In genomic region chr2:173347305-173348168, GRCh38 we compare ENCODE assay signal across 17 cellular contexts. TPM values are rescaled to one million over a fixed set of nuclear protein-coding genes. Genes with fewer than 3 reads are reported as not detected.
A peak's percentile ranks its signal among the peaks of the same experiment; 100 is the strongest.
DNase-seq lines count a peak whose midpoint lies in the region; ATAC-seq and TF ChIP-seq lines count a peak whose summit lies in the region.
"Had no signal": no experiment of that assay in that cellular context is flagged by ENCODE, and none has a peak within 500 bp of the region (broad histone marks: within the 10 kb centered on the region; RNA-seq: fewer than 3 reads in every experiment).

No MANE protein-coding gene starts in this region.

- no peak for TF ChIP-seq POLR2A in IMR-90 (IDR thresholded peaks at IDR 0.05; ENCODE audit: low read depth, low read length)

- no peak overlapping the region for H2AFZ ChIP-seq in IMR-90 (replicated peaks; ENCODE audit: low read length, poor library complexity)

- H2BK20ac ChIP-seq in IMR-90 (ENCODE audit: low read depth, low read length): no peak overlapping the region

- H3K9me3 ChIP-seq in IMR-90 (ENCODE audit: control insufficient read depth, insufficient read depth, low read length): no peaks in the 10 kb centered on the region; the same call in 1 of the 2 replicates
- no peaks in the 10 kb centered on the region for H3K9me3 ChIP-seq in upper lobe of right lung

- H3K79me2 ChIP-seq in mesendoderm (ENCODE audit: control insufficient read depth, insufficient read depth, low read length): no peaks in the 10 kb centered on the region

- H2BK120ac ChIP-seq in IMR-90 (ENCODE audit: low read depth, low read length) (no peak overlapping the region), mesendoderm (ENCODE audit: low read depth, low read length) (no peak overlapping the region)

- TF ChIP-seq CTCF in IMR-90 (conservative IDR thresholded peaks at IDR 0.05; ENCODE audit: low read depth, low read length): no peak
- no peak for TF ChIP-seq CTCF in upper lobe of right lung (IDR thresholded peaks at IDR 0.05)

- H3K23ac ChIP-seq in IMR-90 (ENCODE audit: low read depth, low read length) (no peak overlapping the region), mesendoderm (ENCODE audit: low read length) (no peak overlapping the region)

- H3K4me2 ChIP-seq in IMR-90 (ENCODE audit: low read depth, low read length) (no peak overlapping the region), mesendoderm (ENCODE audit: low read length) (no peak overlapping the region)
- H3K4me2 ChIP-seq: BLaER1 treated with 17β-estradiol and CSF1 and Interleukin-3, amounts not matched to agents 10 nM and 100 nM; smooth muscle cell had no signal

- CTCF ChIA-PET in IMR-90 (lab: Yijun Ruan, JAX): no interaction called here

- no TSS peak for BruUV-seq in IMR-90 (replicated peaks; lab: Mats Ljungman, UMichigan)

- H3K56ac ChIP-seq in IMR-90 (ENCODE audit: extremely low read depth, insufficient read depth, low read length): no peak overlapping the region
- H3K56ac ChIP-seq in mesendoderm (ENCODE audit: low read length): no peak overlapping the region

- H4K20me1 ChIP-seq in IMR-90 (ENCODE audit: insufficient read depth, low read length): no peaks in the 10 kb centered on the region
- H4K20me1 ChIP-seq: BLaER1 treated with 17β-estradiol and CSF1 and Interleukin-3, amounts not matched to agents 10 nM and 100 nM had no signal

- peaks cover 7% of the 10 kb centered on the region for H3K27me3 ChIP-seq in IMR-90 (ENCODE audit: control insufficient read depth, insufficient read depth, low read length)
- H3K27me3 ChIP-seq in mesendoderm (ENCODE audit: insufficient read depth, low read length, poor library complexity): no peaks in the 10 kb centered on the region
- peaks cover 18% of the 10 kb centered on the region for H3K27me3 ChIP-seq in upper lobe of right lung
- H3K27me3 ChIP-seq: BLaER1 treated with 17β-estradiol and CSF1 and Interleukin-3, amounts not matched to agents 10 nM and 100 nM had no signal

- in situ Hi-C loops in IMR-90 (cut with MboI; ENCODE audit: low sequenced_read_pairs): no loop called here

- DNase-seq in IMR-90 (no peak), NCI-H2227 (lab: John Stamatoyannopoulos, UW; ENCODE audit: unreplicated experiment) (peak; percentile 94), mesendoderm (peak; percentile 43), upper lobe of right lung (no peak), AG20443 (ENCODE audit: low spot score) (no peak)
- no peak for DNase-seq in activated naive CD4-positive, alpha-beta T cell (lab: John Stamatoyannopoulos, UW)
- DNase-seq: activated CD4-positive, alpha-beta T cell treated with anti-CD3 and anti-CD28 coated beads for 48 hours; GDM1; mesenchymal stem cell; MM.1S; occipital lobe; T-helper 1 cell had no signal

- H4K91ac ChIP-seq in IMR-90 (ENCODE audit: insufficient read depth, low read depth, low read length): no peak overlapping the region

- H3K4ac ChIP-seq in IMR-90 (ENCODE audit: low read depth, low read length): no peak overlapping the region
- no peak overlapping the region for H3K4ac ChIP-seq in mesendoderm (ENCODE audit: low read depth, low read length)

- H2AK5ac ChIP-seq in IMR-90 (ENCODE audit: low read depth, low read length) (no peak overlapping the region), mesendoderm (ENCODE audit: low read length) (no peak overlapping the region)

- H3K36me3 ChIP-seq in IMR-90 (ENCODE audit: control insufficient read depth, insufficient read depth, low read length): no peaks in the 10 kb centered on the region
- no peaks in the 10 kb centered on the region for H3K36me3 ChIP-seq in mesendoderm (ENCODE audit: control insufficient read depth, insufficient read depth, low read length)
- H3K36me3 ChIP-seq in upper lobe of right lung: no peaks in the 10 kb centered on the region

- H3K27ac ChIP-seq in IMR-90 (ENCODE audit: insufficient read depth, low read length) (no peak overlapping the region), mesendoderm (ENCODE audit: low read depth, low read length) (no peak overlapping the region), upper lobe of right lung (no peak overlapping the region)
- H3K27ac ChIP-seq: BLaER1 treated with 17β-estradiol and CSF1 and Interleukin-3, amounts not matched to agents 10 nM and 100 nM had no signal

- no CpG with 5 or more reads among the region's 8 CpGs for WGBS in IMR-90 (ENCODE audit: extremely low coverage in 2 of 2, insufficient read length in 1 of 2), 2 experiments
- WGBS in mesendoderm (ENCODE audit: extremely low coverage, insufficient coverage, low lambda C conversion rate): no CpG with 5 or more reads among the region's 8 CpGs

- H3K79me1 ChIP-seq in IMR-90 (ENCODE audit: low read depth in 1 of 2, low read length in 2 of 2) (no peaks in the 10 kb centered on the region), mesendoderm (ENCODE audit: low read length) (no peaks in the 10 kb centered on the region)

- no peaks in the 10 kb centered on the region for H3K9me1 ChIP-seq in IMR-90 (ENCODE audit: insufficient read depth, low read length)

- TF ChIP-seq RAD21 in IMR-90 (IDR thresholded peaks at IDR 0.05; ENCODE audit: low read length): no peak

- H2BK15ac ChIP-seq in IMR-90 (ENCODE audit: low read depth, low read length) (no peak overlapping the region), mesendoderm (replicated peaks; ENCODE audit: low read depth) (no peak overlapping the region)

- H3K9ac ChIP-seq in IMR-90 (ENCODE audit: low read depth, low read length): no peak overlapping the region
- H3K9ac ChIP-seq in mesendoderm (ENCODE audit: low read length): no peak overlapping the region
- H3K9ac ChIP-seq: BLaER1 treated with 17β-estradiol and CSF1 and Interleukin-3, amounts not matched to agents 10 nM and 100 nM had no signal

- H2BK5ac ChIP-seq in IMR-90 (ENCODE audit: low read depth, low read length, poor library complexity, severe bottlenecking) (no peak overlapping the region), mesendoderm (ENCODE audit: low read length) (peak overlapping the region; percentile 55)

- ATAC-seq in GM19395 (IDR thresholded peaks at IDR 0.05; ENCODE audit: unreplicated experiment) (peak; percentile 59), IMR-90 (ENCODE audit: low read depth) (no peak), upper lobe of right lung (no peak), HG02763 (IDR thresholded peaks at IDR 0.05; ENCODE audit: unreplicated experiment) (no peak)
- ATAC-seq: Panc1 had no signal

- no peak overlapping the region for H2AK9ac ChIP-seq in IMR-90 (replicated peaks; ENCODE audit: low read depth, low read length, poor library complexity)

- H3K18ac ChIP-seq in IMR-90 (ENCODE audit: low read depth, low read length) (no peak overlapping the region), mesendoderm (ENCODE audit: low read length) (no peak overlapping the region)

- H3K4me1 ChIP-seq in IMR-90 (ENCODE audit: control insufficient read depth, insufficient read depth, low read length) (no peaks in the 10 kb centered on the region), mesendoderm (ENCODE audit: control insufficient read depth, low read depth, low read length) (no peaks in the 10 kb centered on the region), upper lobe of right lung (no peaks in the 10 kb centered on the region)

- H4K5ac ChIP-seq in IMR-90 (ENCODE audit: low read depth, low read length): no peak overlapping the region
- no peak overlapping the region for H4K5ac ChIP-seq in mesendoderm (ENCODE audit: low read length)

- dilution Hi-C loops in IMR-90 (cut with HindIII; ENCODE audit: low sequenced_read_pairs, unreplicated experiment): no loop called here

- intact Hi-C loops in IMR-90 (cut with micrococcal nuclease): no loop called here
- intact Hi-C loops in upper lobe of right lung (cut with DNase I): no loop called here

- POLR2A ChIA-PET in IMR-90 (lab: Charles Lee; ENCODE audit: unreplicated experiment): no interaction called here

- H3K4me3 ChIP-seq in IMR-90 (ENCODE audit: insufficient read depth, low read depth, low read length): no peak overlapping the region
- H3K4me3 ChIP-seq in mesendoderm (ENCODE audit: low read length): no peak overlapping the region
- H3K4me3 ChIP-seq in upper lobe of right lung: no peak overlapping the region
- H3K4me3 ChIP-seq: BLaER1 treated with 17β-estradiol and CSF1 and Interleukin-3, amounts not matched to agents 10 nM and 100 nM; smooth muscle cell had no signal

- no peak overlapping the region for H3K14ac ChIP-seq in IMR-90 (replicated peaks; ENCODE audit: low read depth, low read length)

- H4K8ac ChIP-seq in IMR-90 (ENCODE audit: low read depth in 2 of 2, low read length in 2 of 2) (no peak overlapping the region), mesendoderm (ENCODE audit: low read depth, low read length) (no peak overlapping the region)

TF ChIP-seq in IMR-90, 13 proteins besides CTCF, POLR2A, EP300 and RAD21 (continues in another document):
- TF ChIP-seq MAFK (IDR thresholded peaks at IDR 0.05; ENCODE audit: low read depth, low read length): no peak
- no peak for TF ChIP-seq USF2 (IDR thresholded peaks at IDR 0.05; ENCODE audit: low read depth, low read length)
- no peak for TF ChIP-seq MXI1 (IDR thresholded peaks at IDR 0.05; ENCODE audit: borderline replicate concordance, low read depth, low read length)
- TF ChIP-seq RCOR1 (IDR thresholded peaks at IDR 0.05; ENCODE audit: insufficient replicate concordance, low read length): no peak
- peak; percentile 27; the same call in 1 of the 2 replicates for TF ChIP-seq CEBPB (IDR thresholded peaks at IDR 0.05; ENCODE audit: low read depth, low read length)
- no peak for TF ChIP-seq NFE2L2 (IDR thresholded peaks at IDR 0.05; ENCODE audit: low read depth, low read length)
- no peak for TF ChIP-seq SMC3 (IDR thresholded peaks at IDR 0.05; ENCODE audit: low read depth, low read length)

RNA-seq across cellular contexts. Expression of gene CDCA7, which starts 7.1 kb away (rescaled TPM):
- 11.4 and 12.0 TPM in 2 replicates for total RNA-seq in IMR-90 (2012; rRNA removed)
- polyA plus RNA-seq in IMR-90 (2012; rRNA removed): 17.8 and 18.7 TPM in 2 replicates
- polyA plus RNA-seq in IMR-90 (2012; cell fraction: cytosol; rRNA removed): 5.8 and 12.7 TPM in 2 replicates
- 8.5 and 22.5 TPM in 2 replicates for polyA plus RNA-seq in IMR-90 (2012; cell fraction: nucleus; rRNA removed; ENCODE audit: low replicate concordance)
- 72.4 TPM for polyA plus RNA-seq in mesendoderm (2013, experiment 1 of 2)
- polyA plus RNA-seq in mesendoderm (2013, experiment 2 of 2): 70.6 TPM
- total RNA-seq in upper lobe of right lung: 4.1 TPM

Comparison
In these comparisons a context has a peak if more than half of its experiments do, and no peak if none do; other contexts are left out.
1. DNase-seq: peak in NCI-H2227 (single experiment) and mesendoderm (single experiment); none in IMR-90 (single experiment), upper lobe of right lung (single experiment), AG20443 (single experiment) and activated naive CD4-positive, alpha-beta T cell (0 of 4).